ENCODE assay signal across 1 cellular context in the genomic region with DNA sequence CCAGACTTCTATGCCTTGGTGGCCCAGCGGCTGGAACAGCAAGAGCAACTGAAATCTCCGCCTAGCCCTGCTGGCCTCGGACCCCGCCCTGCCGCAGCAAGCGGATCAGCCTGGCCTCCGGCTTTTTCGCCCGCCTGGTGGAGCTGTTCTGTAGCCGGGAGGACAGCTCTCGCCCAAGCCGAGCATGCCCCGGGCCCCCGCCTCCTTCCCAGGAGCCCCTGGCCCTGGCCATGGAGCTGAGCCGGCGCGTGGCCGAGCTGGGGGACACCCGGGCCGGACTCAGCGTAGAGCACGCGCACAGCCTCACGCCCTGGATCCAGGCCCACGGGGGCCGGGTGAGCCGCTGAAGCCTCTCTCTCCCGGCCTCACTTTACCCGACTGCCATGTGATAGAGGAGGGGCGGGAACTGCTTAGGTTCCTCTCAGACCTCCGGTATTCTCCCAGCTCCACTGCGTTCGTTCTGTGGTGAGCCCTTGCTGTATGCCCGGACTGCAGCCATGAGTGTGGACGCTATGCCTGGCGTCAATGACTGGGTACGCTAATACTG.
TF ChIP-seq lines count a peak whose summit lies in the region.

No MANE protein-coding gene starts in this region.

TF ChIP-seq in HepG2, 621 proteins besides CTCF, POLR2A, EP300 and RAD21 (continued from another document and continues in another):
- TF ChIP-seq SMAD1 (CRISPR knock-in tag; IDR thresholded peaks at IDR 0.05; ENCODE audit: borderline replicate concordance, low read depth) (no peak), ZNF329 (CRISPR knock-in tag; IDR thresholded peaks at IDR 0.05; ENCODE audit: low read depth) (0 out of 2 replicates have a peak, but pooled peaks have one; percentile 24), ZNF546 (CRISPR knock-in tag; conservative IDR thresholded peaks at IDR 0.05) (no peak), ARNTL (CRISPR knock-in tag; IDR thresholded peaks at IDR 0.05) (no peak), ZFP37 (CRISPR knock-in tag; IDR thresholded peaks at IDR 0.05; ENCODE audit: borderline replicate concordance) (no peak), ZNF724P (CRISPR knock-in tag; IDR thresholded peaks at IDR 0.05; ENCODE audit: borderline replicate concordance) (0 out of 2 replicates have a peak, but pooled peaks have one; percentile 37), SP4 (CRISPR knock-in tag; IDR thresholded peaks at IDR 0.05) (no peak), RORA (CRISPR knock-in tag; IDR thresholded peaks at IDR 0.05) (no peak), SP1 (IDR thresholded peaks at IDR 0.05) (no peak), SP1 (CRISPR knock-in tag; IDR thresholded peaks at IDR 0.05) (no peak), ZNF10 (CRISPR knock-in tag; IDR thresholded peaks at IDR 0.05; ENCODE audit: borderline replicate concordance, low read depth) (no peak), TEAD3 (CRISPR knock-in tag; optimal IDR thresholded peaks at IDR 0.05; ENCODE audit: borderline replicate concordance) (peak; percentile 9), STAT5B (CRISPR knock-in tag; IDR thresholded peaks at IDR 0.05) (no peak), PCBP2 (optimal IDR thresholded peaks at IDR 0.05; ENCODE audit: low read depth, low read length, poor library complexity, severe bottlenecking) (no peak), CREB1 (IDR thresholded peaks at IDR 0.05) (no peak), CREB1 (CRISPR knock-in tag; IDR thresholded peaks at IDR 0.05) (no peak), ZSCAN9 (CRISPR knock-in tag; IDR thresholded peaks at IDR 0.05; ENCODE audit: borderline replicate concordance) (no peak)
- TF ChIP-seq, protein P1, sequence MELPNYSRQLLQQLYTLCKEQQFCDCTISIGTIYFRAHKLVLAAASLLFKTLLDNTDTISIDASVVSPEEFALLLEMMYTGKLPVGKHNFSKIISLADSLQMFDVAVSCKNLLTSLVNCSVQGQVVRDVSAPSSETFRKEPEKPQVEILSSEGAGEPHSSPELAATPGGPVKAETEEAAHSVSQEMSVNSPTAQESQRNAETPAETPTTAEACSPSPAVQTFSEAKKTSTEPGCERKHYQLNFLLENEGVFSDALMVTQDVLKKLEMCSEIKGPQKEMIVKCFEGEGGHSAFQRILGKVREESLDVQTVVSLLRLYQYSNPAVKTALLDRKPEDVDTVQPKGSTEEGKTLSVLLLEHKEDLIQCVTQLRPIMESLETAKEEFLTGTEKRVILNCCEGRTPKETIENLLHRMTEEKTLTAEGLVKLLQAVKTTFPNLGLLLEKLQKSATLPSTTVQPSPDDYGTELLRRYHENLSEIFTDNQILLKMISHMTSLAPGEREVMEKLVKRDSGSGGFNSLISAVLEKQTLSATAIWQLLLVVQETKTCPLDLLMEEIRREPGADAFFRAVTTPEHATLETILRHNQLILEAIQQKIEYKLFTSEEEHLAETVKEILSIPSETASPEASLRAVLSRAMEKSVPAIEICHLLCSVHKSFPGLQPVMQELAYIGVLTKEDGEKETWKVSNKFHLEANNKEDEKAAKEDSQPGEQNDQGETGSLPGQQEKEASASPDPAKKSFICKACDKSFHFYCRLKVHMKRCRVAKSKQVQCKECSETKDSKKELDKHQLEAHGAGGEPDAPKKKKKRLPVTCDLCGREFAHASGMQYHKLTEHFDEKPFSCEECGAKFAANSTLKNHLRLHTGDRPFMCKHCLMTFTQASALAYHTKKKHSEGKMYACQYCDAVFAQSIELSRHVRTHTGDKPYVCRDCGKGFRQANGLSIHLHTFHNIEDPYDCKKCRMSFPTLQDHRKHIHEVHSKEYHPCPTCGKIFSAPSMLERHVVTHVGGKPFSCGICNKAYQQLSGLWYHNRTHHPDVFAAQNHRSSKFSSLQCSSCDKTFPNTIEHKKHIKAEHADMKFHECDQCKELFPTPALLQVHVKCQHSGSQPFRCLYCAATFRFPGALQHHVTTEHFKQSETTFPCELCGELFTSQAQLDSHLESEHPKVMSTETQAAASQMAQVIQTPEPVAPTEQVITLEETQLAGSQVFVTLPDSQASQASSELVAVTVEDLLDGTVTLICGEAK (IDR thresholded peaks at IDR 0.05): no peak
- TF ChIP-seq, protein P1 (CRISPR knock-in tag; IDR thresholded peaks at IDR 0.05): no peak
- TF ChIP-seq, protein P2, sequence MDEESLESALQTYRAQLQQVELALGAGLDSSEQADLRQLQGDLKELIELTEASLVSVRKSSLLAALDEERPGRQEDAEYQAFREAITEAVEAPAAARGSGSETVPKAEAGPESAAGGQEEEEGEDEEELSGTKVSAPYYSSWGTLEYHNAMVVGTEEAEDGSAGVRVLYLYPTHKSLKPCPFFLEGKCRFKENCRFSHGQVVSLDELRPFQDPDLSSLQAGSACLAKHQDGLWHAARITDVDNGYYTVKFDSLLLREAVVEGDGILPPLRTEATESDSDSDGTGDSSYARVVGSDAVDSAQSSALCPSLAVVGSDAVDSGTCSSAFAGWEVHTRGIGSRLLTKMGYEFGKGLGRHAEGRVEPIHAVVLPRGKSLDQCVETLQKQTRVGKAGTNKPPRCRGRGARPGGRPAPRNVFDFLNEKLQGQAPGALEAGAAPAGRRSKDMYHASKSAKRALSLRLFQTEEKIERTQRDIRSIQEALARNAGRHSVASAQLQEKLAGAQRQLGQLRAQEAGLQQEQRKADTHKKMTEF (CRISPR knock-in tag; IDR thresholded peaks at IDR 0.05): no peak
- TF ChIP-seq, protein P3, sequence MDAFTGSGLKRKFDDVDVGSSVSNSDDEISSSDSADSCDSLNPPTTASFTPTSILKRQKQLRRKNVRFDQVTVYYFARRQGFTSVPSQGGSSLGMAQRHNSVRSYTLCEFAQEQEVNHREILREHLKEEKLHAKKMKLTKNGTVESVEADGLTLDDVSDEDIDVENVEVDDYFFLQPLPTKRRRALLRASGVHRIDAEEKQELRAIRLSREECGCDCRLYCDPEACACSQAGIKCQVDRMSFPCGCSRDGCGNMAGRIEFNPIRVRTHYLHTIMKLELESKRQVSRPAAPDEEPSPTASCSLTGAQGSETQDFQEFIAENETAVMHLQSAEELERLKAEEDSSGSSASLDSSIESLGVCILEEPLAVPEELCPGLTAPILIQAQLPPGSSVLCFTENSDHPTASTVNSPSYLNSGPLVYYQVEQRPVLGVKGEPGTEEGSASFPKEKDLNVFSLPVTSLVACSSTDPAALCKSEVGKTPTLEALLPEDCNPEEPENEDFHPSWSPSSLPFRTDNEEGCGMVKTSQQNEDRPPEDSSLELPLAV (CRISPR knock-in tag; conservative IDR thresholded peaks at IDR 0.05; ENCODE audit: low read depth): no peak
- TF ChIP-seq, protein P4, sequence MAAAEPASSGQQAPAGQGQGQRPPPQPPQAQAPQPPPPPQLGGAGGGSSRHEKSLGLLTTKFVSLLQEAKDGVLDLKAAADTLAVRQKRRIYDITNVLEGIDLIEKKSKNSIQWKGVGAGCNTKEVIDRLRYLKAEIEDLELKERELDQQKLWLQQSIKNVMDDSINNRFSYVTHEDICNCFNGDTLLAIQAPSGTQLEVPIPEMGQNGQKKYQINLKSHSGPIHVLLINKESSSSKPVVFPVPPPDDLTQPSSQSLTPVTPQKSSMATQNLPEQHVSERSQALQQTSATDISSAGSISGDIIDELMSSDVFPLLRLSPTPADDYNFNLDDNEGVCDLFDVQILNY (CRISPR knock-in tag; conservative IDR thresholded peaks at IDR 0.05): no peak
- TF ChIP-seq, protein P5, sequence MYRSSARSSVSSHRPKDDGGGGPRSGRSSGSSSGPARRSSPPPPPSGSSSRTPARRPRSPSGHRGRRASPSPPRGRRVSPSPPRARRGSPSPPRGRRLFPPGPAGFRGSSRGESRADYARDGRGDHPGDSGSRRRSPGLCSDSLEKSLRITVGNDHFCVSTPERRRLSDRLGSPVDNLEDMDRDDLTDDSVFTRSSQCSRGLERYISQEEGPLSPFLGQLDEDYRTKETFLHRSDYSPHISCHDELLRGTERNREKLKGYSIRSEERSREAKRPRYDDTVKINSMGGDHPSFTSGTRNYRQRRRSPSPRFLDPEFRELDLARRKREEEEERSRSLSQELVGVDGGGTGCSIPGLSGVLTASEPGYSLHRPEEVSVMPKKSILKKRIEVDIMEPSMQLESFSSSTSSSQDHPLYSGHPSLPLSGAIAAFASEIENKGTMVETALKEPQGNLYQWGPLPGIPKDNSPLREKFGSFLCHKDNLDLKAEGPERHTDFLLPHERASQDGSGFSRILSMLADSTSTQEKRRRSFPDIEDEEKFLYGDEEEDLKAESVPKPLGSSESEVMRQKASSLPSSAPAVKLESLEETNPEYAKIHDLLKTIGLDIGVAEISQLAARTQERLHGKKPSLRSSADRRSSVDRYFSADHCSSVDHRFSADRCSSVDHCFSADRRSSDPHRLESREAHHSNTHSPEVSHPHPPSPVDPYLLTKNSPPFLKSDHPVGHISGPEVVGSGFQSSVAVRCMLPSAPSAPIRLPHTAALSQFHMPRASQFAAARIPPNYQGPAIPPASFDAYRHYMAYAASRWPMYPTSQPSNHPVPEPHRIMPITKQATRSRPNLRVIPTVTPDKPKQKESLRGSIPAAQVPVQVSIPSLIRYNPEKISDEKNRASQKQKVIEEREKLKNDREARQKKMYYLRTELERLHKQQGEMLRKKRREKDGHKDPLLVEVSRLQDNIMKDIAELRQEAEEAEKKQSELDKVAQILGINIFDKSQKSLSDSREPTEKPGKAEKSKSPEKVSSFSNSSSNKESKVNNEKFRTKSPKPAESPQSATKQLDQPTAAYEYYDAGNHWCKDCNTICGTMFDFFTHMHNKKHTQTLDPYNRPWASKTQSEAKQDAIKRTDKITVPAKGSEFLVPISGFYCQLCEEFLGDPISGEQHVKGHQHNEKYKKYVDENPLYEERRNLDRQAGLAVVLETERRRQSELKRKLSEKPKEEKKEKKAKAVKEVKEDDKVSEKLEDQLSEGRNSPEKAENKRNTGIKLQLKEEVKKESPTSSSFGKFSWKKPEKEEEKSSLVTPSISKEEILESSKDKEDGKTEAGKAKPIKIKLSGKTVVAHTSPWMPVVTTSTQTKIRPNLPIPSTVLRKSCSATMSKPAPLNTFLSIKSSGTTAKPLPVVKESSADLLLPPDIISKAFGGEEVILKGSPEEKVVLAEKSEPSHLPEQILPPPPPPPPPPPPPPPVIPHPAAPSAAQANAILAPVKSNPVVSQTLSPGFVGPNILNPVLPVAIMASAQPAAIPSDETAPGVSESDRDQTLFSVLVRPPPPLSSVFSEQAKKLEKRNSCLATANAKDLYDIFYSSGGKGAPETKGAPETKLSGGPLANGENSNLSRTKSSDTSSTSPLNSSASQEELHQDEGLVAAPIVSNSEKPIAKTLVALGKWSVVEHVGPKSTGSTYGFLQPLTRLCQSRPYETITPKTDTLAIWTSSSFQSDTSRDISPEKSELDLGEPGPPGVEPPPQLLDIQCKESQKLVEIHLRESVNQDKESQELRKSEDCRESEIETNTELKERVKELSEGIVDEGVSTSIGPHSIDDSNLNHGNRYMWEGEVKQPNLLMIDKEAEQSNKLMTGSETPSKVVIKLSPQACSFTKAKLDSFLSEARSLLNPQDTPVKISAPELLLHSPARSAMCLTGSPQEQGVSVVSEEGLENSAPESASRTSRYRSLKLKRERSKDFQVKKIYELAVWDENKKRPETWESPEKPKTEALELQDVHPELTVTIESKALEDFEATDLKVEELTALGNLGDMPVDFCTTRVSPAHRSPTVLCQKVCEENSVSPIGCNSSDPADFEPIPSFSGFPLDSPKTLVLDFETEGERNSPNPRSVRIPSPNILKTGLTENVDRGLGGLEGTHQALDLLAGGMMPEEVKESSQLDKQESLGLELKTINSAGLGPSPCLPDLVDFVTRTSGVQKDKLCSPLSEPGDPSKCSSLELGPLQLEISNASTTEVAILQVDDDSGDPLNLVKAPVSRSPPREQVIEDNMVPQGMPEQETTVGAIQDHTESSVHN (CRISPR knock-in tag; IDR thresholded peaks at IDR 0.05): no peak
- TF ChIP-seq, protein P6, sequence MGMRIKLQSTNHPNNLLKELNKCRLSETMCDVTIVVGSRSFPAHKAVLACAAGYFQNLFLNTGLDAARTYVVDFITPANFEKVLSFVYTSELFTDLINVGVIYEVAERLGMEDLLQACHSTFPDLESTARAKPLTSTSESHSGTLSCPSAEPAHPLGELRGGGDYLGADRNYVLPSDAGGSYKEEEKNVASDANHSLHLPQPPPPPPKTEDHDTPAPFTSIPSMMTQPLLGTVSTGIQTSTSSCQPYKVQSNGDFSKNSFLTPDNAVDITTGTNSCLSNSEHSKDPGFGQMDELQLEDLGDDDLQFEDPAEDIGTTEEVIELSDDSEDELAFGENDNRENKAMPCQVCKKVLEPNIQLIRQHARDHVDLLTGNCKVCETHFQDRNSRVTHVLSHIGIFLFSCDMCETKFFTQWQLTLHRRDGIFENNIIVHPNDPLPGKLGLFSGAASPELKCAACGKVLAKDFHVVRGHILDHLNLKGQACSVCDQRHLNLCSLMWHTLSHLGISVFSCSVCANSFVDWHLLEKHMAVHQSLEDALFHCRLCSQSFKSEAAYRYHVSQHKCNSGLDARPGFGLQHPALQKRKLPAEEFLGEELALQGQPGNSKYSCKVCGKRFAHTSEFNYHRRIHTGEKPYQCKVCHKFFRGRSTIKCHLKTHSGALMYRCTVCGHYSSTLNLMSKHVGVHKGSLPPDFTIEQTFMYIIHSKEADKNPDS (CRISPR knock-in tag; IDR thresholded peaks at IDR 0.05): no peak
- TF ChIP-seq, protein P7, sequence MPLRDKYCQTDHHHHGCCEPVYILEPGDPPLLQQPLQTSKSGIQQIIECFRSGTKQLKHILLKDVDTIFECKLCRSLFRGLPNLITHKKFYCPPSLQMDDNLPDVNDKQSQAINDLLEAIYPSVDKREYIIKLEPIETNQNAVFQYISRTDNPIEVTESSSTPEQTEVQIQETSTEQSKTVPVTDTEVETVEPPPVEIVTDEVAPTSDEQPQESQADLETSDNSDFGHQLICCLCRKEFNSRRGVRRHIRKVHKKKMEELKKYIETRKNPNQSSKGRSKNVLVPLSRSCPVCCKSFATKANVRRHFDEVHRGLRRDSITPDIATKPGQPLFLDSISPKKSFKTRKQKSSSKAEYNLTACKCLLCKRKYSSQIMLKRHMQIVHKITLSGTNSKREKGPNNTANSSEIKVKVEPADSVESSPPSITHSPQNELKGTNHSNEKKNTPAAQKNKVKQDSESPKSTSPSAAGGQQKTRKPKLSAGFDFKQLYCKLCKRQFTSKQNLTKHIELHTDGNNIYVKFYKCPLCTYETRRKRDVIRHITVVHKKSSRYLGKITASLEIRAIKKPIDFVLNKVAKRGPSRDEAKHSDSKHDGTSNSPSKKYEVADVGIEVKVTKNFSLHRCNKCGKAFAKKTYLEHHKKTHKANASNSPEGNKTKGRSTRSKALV (CRISPR knock-in tag; IDR thresholded peaks at IDR 0.05): no peak
